13 cellular contexts compared by ENCODE assay signal in the genomic region with DNA sequence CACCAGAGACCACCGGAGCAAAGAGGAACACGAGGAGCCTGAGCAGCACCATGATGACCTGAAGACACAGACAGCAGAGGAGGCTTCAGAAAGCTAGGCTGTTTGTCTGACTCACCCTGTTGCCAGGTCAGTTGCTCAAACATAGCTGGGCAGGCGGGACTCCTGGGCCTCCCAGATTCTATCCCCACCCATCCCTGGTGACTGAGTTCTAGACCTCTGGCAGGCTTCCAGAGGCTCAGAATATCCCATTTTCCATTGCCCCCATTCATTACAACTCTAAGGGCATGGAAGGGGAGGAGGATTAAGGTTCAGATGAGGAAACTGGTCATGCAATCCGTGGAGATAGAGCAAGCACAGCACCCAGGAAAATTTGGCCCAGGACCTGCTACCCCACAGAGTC. TPM values are rescaled to one million over a fixed set of nuclear protein-coding genes. Genes with fewer than 3 reads are reported as not detected.
A peak's percentile ranks its signal among the peaks of the same experiment; 100 is the strongest.
DNase-seq lines count a peak whose midpoint lies in the region; ATAC-seq, FAIRE-seq and TF ChIP-seq lines count a peak whose summit lies in the region.
"Had no signal": no experiment of that assay in that cellular context is flagged by ENCODE, and none has a peak within 500 bp of the region (broad histone marks: within the 10 kb centered on the region; RNA-seq: fewer than 3 reads in every experiment).

A gene with protein sequence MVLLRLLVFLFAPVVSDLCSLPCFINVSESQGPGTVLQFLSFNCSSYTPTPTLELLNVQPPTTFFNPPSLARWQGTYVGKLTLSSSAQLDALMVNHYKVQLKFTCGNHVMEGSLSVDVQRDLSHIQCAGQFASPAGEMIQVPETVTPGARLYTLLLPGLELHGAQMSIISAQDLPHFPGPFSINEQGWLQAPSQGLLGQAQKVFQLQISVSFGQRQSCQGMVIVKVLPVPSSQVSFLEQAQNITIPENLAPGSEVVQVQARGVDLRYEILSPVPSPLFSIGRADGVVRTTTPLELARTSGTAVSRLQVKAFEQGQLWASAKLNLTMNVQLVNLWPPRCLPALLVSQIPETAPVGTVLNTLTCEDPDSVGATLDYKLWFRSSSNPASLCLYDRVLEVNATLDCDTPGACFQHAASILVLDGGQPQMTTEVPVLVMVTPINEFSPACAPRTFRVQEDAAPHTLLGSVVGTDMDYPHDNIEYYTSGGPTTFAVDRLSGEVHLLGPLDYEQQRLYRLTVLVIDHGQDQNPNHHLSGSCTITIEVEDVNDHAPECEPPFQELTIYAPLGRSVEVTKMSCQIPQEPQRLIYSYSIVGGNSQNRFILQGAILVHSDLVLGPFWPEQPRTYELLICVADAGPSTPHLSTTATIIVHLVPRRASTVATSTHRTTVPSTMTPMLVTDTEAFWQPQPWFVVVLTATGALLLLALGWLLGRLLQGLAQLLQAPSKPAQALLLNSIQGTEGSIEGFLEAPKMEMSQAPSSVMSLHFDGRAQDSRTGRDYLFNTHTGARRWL (minus strand): TSS at position 113 of the 400 bp plus-strand sequence. CDS start 61 bp downstream, at position 52.

- H3K36me3 Mint-ChIP-seq in CD4-positive, alpha-beta T cell (ENCODE audit: low read depth), result no peaks in the 10 kb centered on the region
- no peaks in the 10 kb centered on the region for H3K36me3 Mint-ChIP-seq in neural crest cell (ENCODE audit: low read depth)
- no peaks in the 10 kb centered on the region for H3K36me3 Mint-ChIP-seq in type B pancreatic cell
- H3K36me3 Mint-ChIP-seq: naive thymus-derived CD8-positive, alpha-beta T cell had no signal

- POLR2A ChIA-PET in CD4-positive, alpha-beta T cell (lab: Charles Lee), result interaction anchor here (2.2 kb wide), 1 partner anchor 14 kb away, joined by 5 read pairs; the partner anchor contains the start of gene IP6K1

- peak within 1 kb of the TSS; percentile 34 for H3K4me3 Mint-ChIP-seq in CD4-positive, alpha-beta T cell
- peak within 1 kb of the TSS; percentile 51 for H3K4me3 Mint-ChIP-seq in neural crest cell
- no peak within 1 kb of the TSS for H3K4me3 Mint-ChIP-seq in type B pancreatic cell

- no peak within 1 kb of the TSS for H3K4me3 ChIP-seq in bronchial epithelial cell (ENCODE audit: low read depth, low read length)

- intact Hi-C loops in CD4-positive, alpha-beta T cell (cut with DNase I, micrococcal nuclease), result loop anchor here (5.0 to 10.0 kb wide), 2 partner anchors 128 to 285 kb away; partner anchors contain the start of genes MON1A (in 1 of the 2) and RBM5 (in 1 of the 2)

- DNase-seq in CD4-positive, alpha-beta T cell, result no peak
- peak; percentile 57 for DNase-seq in LoVo (ENCODE audit: low spot score)
- peak; percentile 87 for DNase-seq in bronchial epithelial cell (ENCODE audit: low read depth)
- DNase-seq in neural crest cell (ENCODE audit: low read depth, low spot score), result no peak
- no peak for DNase-seq in KG1 (lab: John Stamatoyannopoulos, UW)
- DNase-seq in type B pancreatic cell (ENCODE audit: extremely low spot score, unreplicated experiment), result no peak
- no peak for DNase-seq in GF-D8 (lab: John Stamatoyannopoulos, UW)
- DNase-seq: NCI-H748 treated with DMSO at 0.1 percent for 48 hours; stimulated activated CD4-positive, alpha-beta T cell treated with anti-CD3 and anti-CD28 coated beads, Interleukin-4, amount 100 ng/mL, for 1 hour had no signal

- TF ChIP-seq CTCF in CD4-positive, alpha-beta T cell (IDR thresholded peaks at IDR 0.05), result no peak
- TF ChIP-seq CTCF in bronchial epithelial cell (IDR thresholded peaks at IDR 0.05; ENCODE audit: insufficient read depth, low read length, severe bottlenecking) (no peak), neural crest cell (conservative IDR thresholded peaks at IDR 0.05) (no peak), type B pancreatic cell (conservative IDR thresholded peaks at IDR 0.05) (no peak)

- ATAC-seq in CD4-positive, alpha-beta T cell (ENCODE audit: poor library complexity), result no peak
- ATAC-seq in HG03378 (IDR thresholded peaks at IDR 0.05; ENCODE audit: unreplicated experiment), result no peak
- ATAC-seq: naive thymus-derived CD8-positive, alpha-beta T cell had no signal

- peaks cover 4% of the 10 kb centered on the region for H3K27me3 Mint-ChIP-seq in CD4-positive, alpha-beta T cell
- peaks cover 29% of the 10 kb centered on the region for H3K27me3 Mint-ChIP-seq in neural crest cell (ENCODE audit: low read depth)
- peaks cover 30% of the 10 kb centered on the region for H3K27me3 Mint-ChIP-seq in type B pancreatic cell

- no peak within 1 kb of the TSS for H3K27ac ChIP-seq in CD4-positive, alpha-beta T cell (ENCODE audit: low read depth, low read length)

- H3K4me1 Mint-ChIP-seq in CD4-positive, alpha-beta T cell (ENCODE audit: low read depth), result peaks cover 14% of the 10 kb centered on the region
- peaks cover 27% of the 10 kb centered on the region for H3K4me1 Mint-ChIP-seq in neural crest cell
- H3K4me1 Mint-ChIP-seq in type B pancreatic cell (ENCODE audit: unreplicated experiment), result peaks cover 5% of the 10 kb centered on the region

- no peaks in the 10 kb centered on the region for H3K9me3 ChIP-seq in CD4-positive, alpha-beta T cell (ENCODE audit: control insufficient read depth, low read length)

- FAIRE-seq in bronchial epithelial cell (lab: Jason Lieb, UNC), result peak; percentile 83

- CTCF ChIA-PET in CD4-positive, alpha-beta T cell (lab: Charles Lee), result interaction anchor here (0.7 to 0.8 kb wide), 2 partner anchors 39 to 41 kb away, joined by 3 read pairs; no protein-coding TSS in a partner anchor

- no peaks in the 10 kb centered on the region for H3K27me3 ChIP-seq in CD4-positive, alpha-beta T cell (ENCODE audit: control insufficient read depth, insufficient read depth, low read length)
- H3K27me3 ChIP-seq in bronchial epithelial cell (ENCODE audit: control insufficient read depth, insufficient read depth, low read length), result no peaks in the 10 kb centered on the region

- no peaks in the 10 kb centered on the region for H3K9me3 Mint-ChIP-seq in CD4-positive, alpha-beta T cell
- H3K9me3 Mint-ChIP-seq in neural crest cell (no peaks in the 10 kb centered on the region), type B pancreatic cell (no peaks in the 10 kb centered on the region)
- H3K9me3 Mint-ChIP-seq: naive thymus-derived CD8-positive, alpha-beta T cell had no signal

- H3K36me3 ChIP-seq in bronchial epithelial cell (ENCODE audit: control insufficient read depth, insufficient read depth, low read length), result peaks cover 4% of the 10 kb centered on the region

- no peak within 1 kb of the TSS for H3K27ac Mint-ChIP-seq in CD4-positive, alpha-beta T cell
- no peak within 1 kb of the TSS for H3K27ac Mint-ChIP-seq in neural crest cell (ENCODE audit: unreplicated experiment)
- H3K27ac Mint-ChIP-seq in type B pancreatic cell, result no peak within 1 kb of the TSS

RNA-seq across cellular contexts. Expression of the gene that starts here (rescaled TPM):
- under 1 TPM in 1 of 2 experiments, not detected in 1; 0.17 TPM for total RNA-seq in CD4-positive, alpha-beta T cell
- total RNA-seq in bronchial epithelial cell (not detected in 2 replicates), neural crest cell (0.12 and 0.16 TPM in 2 replicates), type B pancreatic cell (ENCODE audit: low replicate concordance) (0.29 TPM in 1 of 2 replicates, not detected in the other)
- total RNA-seq: chondrocyte; naive thymus-derived CD8-positive, alpha-beta T cell; T-helper 2 cell treated with Interferon-gamma antibody and Interleukin-4, amounts not matched to agents 100 ng/mL and 5 ng/mL, for 36 hours had no signal

Comparison
In these comparisons a context has a peak if more than half of its experiments do, and no peak if none do; other contexts are left out.
1. Peak in DNase-seq in bronchial epithelial cell; RNA of the gene not detected or under 1 TPM.